Comparison of ENCODE assay signal across 16 cellular contexts in genomic region chr10:104581884-104582603, GRCh38. TPM values are rescaled to one million over a fixed set of nuclear protein-coding genes. Genes with fewer than 3 reads are reported as not detected.
A peak's percentile ranks its signal among the peaks of the same experiment; 100 is the strongest.
DNase-seq lines count a peak whose midpoint lies in the region; ATAC-seq lines count a peak whose summit lies in the region.
"Had no signal": no experiment of that assay in that cellular context is flagged by ENCODE, and none has a peak within 500 bp of the region (broad histone marks: within the 10 kb centered on the region; RNA-seq: fewer than 3 reads in every experiment).

No MANE protein-coding gene starts in this region.

- no peak overlapping the region for H3K4ac ChIP-seq in trophoblast cell (ENCODE audit: low read depth, low read length)

- WGBS in trophoblast cell (ENCODE audit: extremely low coverage, insufficient coverage, insufficient read length): no CpG with 5 or more reads among the region's 5 CpGs

- H3K36me3 ChIP-seq in trophoblast cell (ENCODE audit: control insufficient read depth in 1 of 2, insufficient read depth in 2 of 2, low read length in 2 of 2): no peaks in the 10 kb centered on the region
- H3K36me3 ChIP-seq: prostate gland had no signal

- no peak overlapping the region for H2BK5ac ChIP-seq in trophoblast cell (ENCODE audit: low read depth, low read length, poor library complexity)

- no peaks in the 10 kb centered on the region for H3K79me2 ChIP-seq in trophoblast cell (ENCODE audit: control insufficient read depth, insufficient read depth, low read length, poor library complexity)

- ATAC-seq in HG03354 (IDR thresholded peaks at IDR 0.05; ENCODE audit: poor library complexity, severe bottlenecking, unreplicated experiment): peak; percentile 5
- ATAC-seq: natural killer cell treated with Interleukin-12 subunit alpha and Interleukin-12 subunit beta and Interleukin-15 and Interleukin-18, amount 100 ng/mL, for 72 hours had no signal

- H3K9ac ChIP-seq in trophoblast cell (ENCODE audit: low read length): no peak overlapping the region

- no peak overlapping the region for H3K27ac ChIP-seq in trophoblast cell (ENCODE audit: low read depth, low read length)
- H3K27ac ChIP-seq: prostate gland had no signal

- H3K4me3 ChIP-seq in trophoblast cell (ENCODE audit: low read depth, low read length): no peak overlapping the region
- H3K4me3 ChIP-seq: prostate gland had no signal

- no peaks in the 10 kb centered on the region for H3K27me3 ChIP-seq in trophoblast cell (ENCODE audit: insufficient read depth, low read length)

- H3K18ac ChIP-seq in trophoblast cell (ENCODE audit: low read length): no peak overlapping the region

- H3K4me1 ChIP-seq in trophoblast cell (ENCODE audit: control insufficient read depth in 1 of 2, insufficient read depth in 2 of 2, low read length in 2 of 2): no peaks in the 10 kb centered on the region
- H3K4me1 ChIP-seq: prostate gland had no signal

- H2BK12ac ChIP-seq in trophoblast cell (ENCODE audit: low read length): no peak overlapping the region

- no peaks in the 10 kb centered on the region for H3K79me1 ChIP-seq in trophoblast cell (ENCODE audit: low read length)

- no peak overlapping the region for H2AK5ac ChIP-seq in trophoblast cell (ENCODE audit: low read length)

- H3K4me2 ChIP-seq in trophoblast cell (ENCODE audit: low read length): no peak overlapping the region

- no peak overlapping the region for H4K12ac ChIP-seq in trophoblast cell (ENCODE audit: low read depth, low read length)

- intact Hi-C loops in head of caudate nucleus (cut with DNase I): no loop called here

- no peak overlapping the region for H2BK120ac ChIP-seq in trophoblast cell (ENCODE audit: insufficient read depth, low read length, poor library complexity)

- H4K8ac ChIP-seq in trophoblast cell (ENCODE audit: low read depth, low read length): no peak overlapping the region

- no peak overlapping the region for H2AFZ ChIP-seq in trophoblast cell (ENCODE audit: insufficient read depth, low read length, poor library complexity)

- no peak overlapping the region for H3K14ac ChIP-seq in trophoblast cell (ENCODE audit: low read length)

- H3K9me3 ChIP-seq in trophoblast cell (ENCODE audit: insufficient read depth, low read depth, low read length): peaks cover 2% of the 10 kb centered on the region
- H3K9me3 ChIP-seq: prostate gland had no signal

- H4K91ac ChIP-seq in trophoblast cell (ENCODE audit: low read depth, low read length): no peak overlapping the region

- DNase-seq in AG08395 (ENCODE audit: low spot score) (peak; percentile 66), T1000 (lab: John Stamatoyannopoulos, UW) (peak; percentile 57), iris pigment epithelial cell (ENCODE audit: low read depth) (peak; percentile 59), islet precursor cell (no peak), trophoblast cell (no peak), head of caudate nucleus (no peak), NCI-H524 (lab: John Stamatoyannopoulos, UW) (no peak)
- DNase-seq: activated B cell treated with CpG ODN at 0.5 μM for 24 hours; H7; mesenchymal stem cell; NCI-H1092; NCI-H2171; stimulated activated naive CD8-positive, alpha-beta T cell treated with anti-CD3 and anti-CD28 coated beads, Interleukin-15, Interleukin-2, amounts not matched to agents 100 U/mL and 50 U/mL, for 24 hours had no signal

- no peak overlapping the region for H3K23ac ChIP-seq in trophoblast cell (ENCODE audit: low read length)

RNA-seq across cellular contexts. Expression of gene SORCS3, which starts 59.0 kb away (rescaled TPM):
- polyA plus RNA-seq in trophoblast cell (2013): 0.01 and 0.03 TPM in 2 replicates

Comparison
In these comparisons a context has a peak if more than half of its experiments do, and no peak if none do; other contexts are left out.
1. DNase-seq: peak in AG08395 (single experiment), T1000 (single experiment) and iris pigment epithelial cell (single experiment); none in islet precursor cell (single experiment), trophoblast cell (0 of 2), head of caudate nucleus (0 of 42) and NCI-H524 (0 of 2).